In the genomic region with DNA sequence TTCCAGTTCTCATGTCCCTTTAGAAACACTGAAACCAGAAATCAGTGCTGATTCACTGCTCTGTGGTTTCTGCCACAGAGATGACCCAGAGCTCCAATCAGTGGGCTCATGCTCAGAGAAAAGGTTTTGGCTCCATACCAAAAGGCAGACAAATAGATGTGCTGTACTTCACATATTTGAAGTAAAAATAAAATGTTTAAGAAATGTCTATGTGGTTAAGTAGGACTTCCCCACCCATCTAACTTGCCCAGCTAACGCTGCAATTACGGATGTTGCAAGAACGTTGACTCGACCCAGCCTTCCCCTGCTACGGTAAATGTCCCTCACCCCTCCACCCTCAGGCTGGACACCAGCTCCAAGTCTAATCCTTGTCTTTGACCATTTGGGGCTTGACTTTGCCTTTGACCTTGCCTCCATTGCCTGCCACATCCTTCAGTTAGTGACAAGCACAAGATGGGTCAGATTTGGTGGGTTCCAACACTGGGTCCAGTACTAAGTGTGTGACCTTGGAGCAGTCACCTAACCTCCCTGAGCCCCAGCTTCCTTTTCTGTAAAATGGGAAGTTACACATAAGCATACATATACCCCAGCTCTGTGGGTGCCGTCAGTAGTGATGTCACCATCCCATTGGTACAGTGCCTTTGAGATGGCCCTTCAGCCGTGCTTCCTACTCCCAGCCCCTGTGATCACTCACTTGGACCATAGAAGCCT, we compare ENCODE assay signal across 9 cellular contexts.
DNase-seq lines count a peak whose midpoint lies in the region; ATAC-seq and TF ChIP-seq lines count a peak whose summit lies in the region.
"Had no signal": no experiment of that assay in that cellular context is flagged by ENCODE, and none has a peak within 500 bp of the region (broad histone marks: within the 10 kb centered on the region; RNA-seq: fewer than 3 reads in every experiment).

No MANE protein-coding gene starts in this region.

- H3K79me2 ChIP-seq in GM23248 (ENCODE audit: insufficient read depth): no peaks in the 10 kb centered on the region

- H3K4me2 ChIP-seq in GM23248 (ENCODE audit: unreplicated experiment): peak overlapping the region; percentile 69

- TF ChIP-seq CTCF in heart right ventricle (IDR thresholded peaks at IDR 0.05): no peak

- H3K27me3 Mint-ChIP-seq in stimulated activated memory B cell treated with anti-CD40 and anti-IgM and Interleukin-4, amounts not matched to agents 10 μg/mL and 1 μg/mL and 100 μg/mL, for 72 hours: peaks cover 25% of the 10 kb centered on the region

- H3K9me3 ChIP-seq in GM23248 (ENCODE audit: low read depth) (no peaks in the 10 kb centered on the region), heart right ventricle (no peaks in the 10 kb centered on the region)

- H3K4me1 ChIP-seq in GM23248 (ENCODE audit: insufficient read depth) (peaks cover 37% of the 10 kb centered on the region), heart right ventricle (peaks cover 0 to 63% (median 17%) of the 10 kb centered on the region in 9 donors)

- H3K4me3 ChIP-seq in GM23248 (no peak overlapping the region), heart right ventricle (no peak overlapping the region)

- no peak overlapping the region for H3K4me3 Mint-ChIP-seq in stimulated activated memory B cell treated with anti-CD40 and anti-IgM and Interleukin-4, amounts not matched to agents 10 μg/mL and 1 μg/mL and 100 μg/mL, for 72 hours

- no peak overlapping the region for H2AFZ ChIP-seq in GM23248

- peaks cover 37% of the 10 kb centered on the region for H3K4me1 Mint-ChIP-seq in stimulated activated memory B cell treated with anti-CD40 and anti-IgM and Interleukin-4, amounts not matched to agents 10 μg/mL and 1 μg/mL and 100 μg/mL, for 72 hours

- peak in 5 of 8 donors; percentile 27 to 44 (median 34) for ATAC-seq in heart right ventricle
- peak; percentile 53 for ATAC-seq in stimulated activated memory B cell treated with anti-CD40 and anti-IgM and Interleukin-4, amounts not matched to agents 10 μg/mL and 1 μg/mL and 100 μg/mL, for 72 hours
- ATAC-seq in GM21360 (IDR thresholded peaks at IDR 0.05; ENCODE audit: unreplicated experiment): no peak

- H3K36me3 Mint-ChIP-seq in stimulated activated memory B cell treated with anti-CD40 and anti-IgM and Interleukin-4, amounts not matched to agents 10 μg/mL and 1 μg/mL and 100 μg/mL, for 72 hours: no peaks in the 10 kb centered on the region

- H3K9me3 Mint-ChIP-seq in stimulated activated memory B cell treated with anti-CD40 and anti-IgM and Interleukin-4, amounts not matched to agents 10 μg/mL and 1 μg/mL and 100 μg/mL, for 72 hours: no peaks in the 10 kb centered on the region

- intact Hi-C loops in heart right ventricle (cut with DNase I): loop anchor here in 8 of 10 donors (1.0 to 10.0 kb wide), 4 partner anchors 95 to 392 kb away; a partner anchor contains a TSS

- no peaks in the 10 kb centered on the region for H3K27me3 ChIP-seq in GM23248 (replicated peaks; ENCODE audit: insufficient read depth)
- peaks cover 0 to 32% (median 28%) of the 10 kb centered on the region in 7 donors for H3K27me3 ChIP-seq in heart right ventricle

- no peaks in the 10 kb centered on the region for H3K36me3 ChIP-seq in GM23248 (ENCODE audit: low read depth)
- no peaks in the 10 kb centered on the region for H3K36me3 ChIP-seq in heart right ventricle

- H3K27ac Mint-ChIP-seq in stimulated activated memory B cell treated with anti-CD40 and anti-IgM and Interleukin-4, amounts not matched to agents 10 μg/mL and 1 μg/mL and 100 μg/mL, for 72 hours: no peak overlapping the region

- H4K20me1 ChIP-seq in GM23248 (ENCODE audit: insufficient read depth): no peaks in the 10 kb centered on the region

- in situ Hi-C loops in GM23248 (cut with MboI): no loop called here

- H3K9ac ChIP-seq in GM23248: no peak overlapping the region

- DNase-seq in GM23248: peak; percentile 98
- peak; percentile 26 for DNase-seq in SW480 (ENCODE audit: low spot score)
- DNase-seq in heart right ventricle: no peak
- DNase-seq in cortex of kidney (lab: John Stamatoyannopoulos, UW): no peak
- no peak for DNase-seq in activated gamma-delta T cell treated with Interleukin-2 at 50 U/mL for 16 hours
- DNase-seq in DMS53 (lab: John Stamatoyannopoulos, UW): no peak
- DNase-seq: central memory CD4-positive, alpha-beta T cell had no signal

- H3F3A ChIP-seq in GM23248 (ENCODE audit: insufficient read depth): peaks cover 30% of the 10 kb centered on the region

- H3K27ac ChIP-seq in GM23248 (peak overlapping the region; percentile 61), heart right ventricle (peak overlapping the region in 2 of 10 donors; percentile 9 to 84)

- 27 to 29% methylated on average over 7 of the region's 7 CpGs for WGBS in GM23248 (ENCODE audit: low coverage in 1 of 2, low lambda C conversion rate in 2 of 2, missing lambda C conversion rate in 2 of 2), 2 experiments
- 68% methylated on average over 7 of the region's 7 CpGs for WGBS in heart right ventricle, 2 donors

- no peaks in the 10 kb centered on the region for H3K9me2 ChIP-seq in GM23248 (ENCODE audit: insufficient read depth)

Comparison
In these comparisons a context has a peak if more than half of its experiments do, and no peak if none do; other contexts are left out.
1. DNase-seq: peak in GM23248 (single experiment) and SW480 (single experiment); none in heart right ventricle (0 of 2), cortex of kidney (single experiment), activated gamma-delta T cell treated with Interleukin-2 at 50 U/mL for 16 hours (single experiment) and DMS53 (single experiment).